19 cellular contexts compared by ENCODE assay signal in genomic region chr5:1788828-1789227, GRCh38. TPM values are rescaled to one million over a fixed set of nuclear protein-coding genes. Genes with fewer than 3 reads are reported as not detected.
A peak's percentile ranks its signal among the peaks of the same experiment; 100 is the strongest.
DNase-seq lines count a peak whose midpoint lies in the region; ATAC-seq and TF ChIP-seq lines count a peak whose summit lies in the region.
"Had no signal": no experiment of that assay in that cellular context is flagged by ENCODE, and none has a peak within 500 bp of the region (broad histone marks: within the 10 kb centered on the region; RNA-seq: fewer than 3 reads in every experiment).

No MANE protein-coding gene starts in this region.

- peak overlapping the region; percentile 19 for H3K27ac Mint-ChIP-seq in T-helper 17 cell
- H3K27ac Mint-ChIP-seq in CD8-positive, alpha-beta memory T cell: peak overlapping the region in 2 of 8 donors; percentile 11 to 86
- H3K27ac Mint-ChIP-seq: activated CD4-positive, alpha-beta T cell treated with anti-CD3 and anti-CD28 coated beads, Interleukin-2, amount 10 ng/mL, durations not matched to agents 7 days and 5 days; immature natural killer cell had no signal

- CTCF ChIA-PET in CD8-positive, alpha-beta memory T cell (lab: Charles Lee): no interaction called here

- H3K9me2 ChIP-seq in GM23248 (ENCODE audit: insufficient read depth): no peaks in the 10 kb centered on the region

- H3F3A ChIP-seq in GM23248 (ENCODE audit: insufficient read depth): peaks cover 46% of the 10 kb centered on the region

- in situ Hi-C loops in GM23248 (cut with MboI): no loop called here

- no peaks in the 10 kb centered on the region for H3K9me3 Mint-ChIP-seq in CD8-positive, alpha-beta memory T cell
- H3K9me3 Mint-ChIP-seq: activated naive CD4-positive, alpha-beta T cell treated with anti-CD3 and anti-CD28 coated beads, Interleukin-2, amount 50 U/mL, for 72 hours; immature natural killer cell had no signal

- H3K27ac ChIP-seq in GM23248: no peak overlapping the region
- H3K27ac ChIP-seq in CD8-positive, alpha-beta memory T cell (ENCODE audit: low read depth, low read length): no peak overlapping the region
- H3K27ac ChIP-seq: coronary artery, ovary, stomach had no signal

- H3K4me2 ChIP-seq in GM23248 (ENCODE audit: unreplicated experiment): no peak overlapping the region

- no peak overlapping the region for H2AFZ ChIP-seq in GM23248

- peaks cover 32% of the 10 kb centered on the region for H3K4me1 Mint-ChIP-seq in T-helper 17 cell
- H3K4me1 Mint-ChIP-seq in CD8-positive, alpha-beta memory T cell: peaks cover 29 to 63% (median 57%) of the 10 kb centered on the region in 3 donors

- H3K4me3 ChIP-seq in GM23248: no peak overlapping the region
- H3K4me3 ChIP-seq in CD8-positive, alpha-beta memory T cell (ENCODE audit: low read length): no peak overlapping the region
- H3K4me3 ChIP-seq in foreskin fibroblast (ENCODE audit: low read depth in 1 of 2, low read length in 2 of 2): no peak overlapping the region
- H3K4me3 ChIP-seq: coronary artery, heart left ventricle, ovary, stomach had no signal

- H3K36me3 Mint-ChIP-seq in T-helper 17 cell (ENCODE audit: low read depth): no peaks in the 10 kb centered on the region
- H3K36me3 Mint-ChIP-seq in CD8-positive, alpha-beta memory T cell: peaks cover 0 to 4% (median 4%) of the 10 kb centered on the region in 3 donors
- H3K36me3 Mint-ChIP-seq: activated naive CD4-positive, alpha-beta T cell treated with anti-CD3 and anti-CD28 coated beads, Interleukin-2, amount 50 U/mL, for 72 hours had no signal

- POLR2A ChIA-PET in CD8-positive, alpha-beta memory T cell (lab: Charles Lee): no interaction called here

- TF ChIP-seq CTCF in omental fat pad (IDR thresholded peaks at IDR 0.05) (no peak), foreskin fibroblast (IDR thresholded peaks at IDR 0.05; ENCODE audit: low read depth, low read length) (no peak)

- peaks cover 42% of the 10 kb centered on the region for H3K4me1 ChIP-seq in GM23248 (ENCODE audit: insufficient read depth)
- H3K4me1 ChIP-seq in CD8-positive, alpha-beta memory T cell (ENCODE audit: insufficient read depth, low read length): peaks cover 25% of the 10 kb centered on the region

- no peaks in the 10 kb centered on the region for H3K79me2 ChIP-seq in GM23248 (ENCODE audit: insufficient read depth)

- peaks cover 8% of the 10 kb centered on the region for H3K27me3 Mint-ChIP-seq in T-helper 17 cell
- H3K27me3 Mint-ChIP-seq in CD8-positive, alpha-beta memory T cell: peaks cover 4 to 7% of the 10 kb centered on the region in 2 donors
- H3K27me3 Mint-ChIP-seq: activated CD4-positive, alpha-beta T cell treated with anti-CD3 and anti-CD28 coated beads, Interleukin-2, amount 10 ng/mL, durations not matched to agents 7 days and 5 days had no signal

- peak; percentile 44 to 47 for DNase-seq in SHP77 (lab: John Stamatoyannopoulos, UW)
- DNase-seq in SHP77 treated with DMSO at 0.1 percent for 48 hours (lab: John Stamatoyannopoulos, UW): no peak
- peak; percentile 13 for DNase-seq in GM23248
- no peak for DNase-seq in T-helper 17 cell
- peak; percentile 6 for DNase-seq in omental fat pad (ENCODE audit: low spot score)
- DNase-seq in iPS-NIHi7 (ENCODE audit: extremely low spot score): no peak
- no peak for DNase-seq in CD8-positive, alpha-beta memory T cell
- no peak for DNase-seq in foreskin fibroblast
- DNase-seq: activated CD4-positive, alpha-beta T cell treated with anti-CD3 and anti-CD28 coated beads, Interleukin-2, amount 10 ng/mL, durations not matched to agents 7 days and 5 days; C1 segment of cervical spinal cord; heart left ventricle; immature natural killer cell; NCI-H2171 treated with DMSO at 0.1 percent for 48 hours; NCI-H774; stimulated activated CD4-positive, alpha-beta T cell treated with anti-CD3 and anti-CD28 coated beads, Interleukin-2, amount 100 ng/mL, for 24 hours; stomach had no signal

- no peaks in the 10 kb centered on the region for H3K36me3 ChIP-seq in GM23248 (ENCODE audit: low read depth)
- H3K36me3 ChIP-seq in CD8-positive, alpha-beta memory T cell (ENCODE audit: insufficient read depth, low read length): no peaks in the 10 kb centered on the region
- H3K36me3 ChIP-seq: heart left ventricle, ovary, stomach had no signal

- H4K20me1 ChIP-seq in GM23248 (ENCODE audit: insufficient read depth): no peaks in the 10 kb centered on the region

- 87 to 89% methylated on average over 15 of the region's 15 CpGs for WGBS in GM23248 (ENCODE audit: low coverage in 1 of 2, low lambda C conversion rate in 2 of 2, missing lambda C conversion rate in 2 of 2), 2 experiments

- H3K27me3 ChIP-seq in GM23248 (replicated peaks; ENCODE audit: insufficient read depth): no peaks in the 10 kb centered on the region
- H3K27me3 ChIP-seq in CD8-positive, alpha-beta memory T cell (ENCODE audit: insufficient read depth, low read length, poor library complexity, severe bottlenecking): no peaks in the 10 kb centered on the region
- H3K27me3 ChIP-seq: heart left ventricle, ovary had no signal

- no peak for ATAC-seq in T-helper 17 cell
- no peak for ATAC-seq in omental fat pad (ENCODE audit: low FRiP score)
- ATAC-seq: heart left ventricle had no signal

- H3K9me3 ChIP-seq in GM23248 (ENCODE audit: low read depth) (no peaks in the 10 kb centered on the region), T-helper 17 cell (ENCODE audit: control insufficient read depth, low read length, poor library complexity, severe bottlenecking) (no peaks in the 10 kb centered on the region)
- no peaks in the 10 kb centered on the region for H3K9me3 ChIP-seq in CD8-positive, alpha-beta memory T cell (ENCODE audit: low read length)
- H3K9me3 ChIP-seq: heart left ventricle, ovary, stomach had no signal

- H3K4me3 Mint-ChIP-seq in T-helper 17 cell: no peak overlapping the region
- no peak overlapping the region for H3K4me3 Mint-ChIP-seq in CD8-positive, alpha-beta memory T cell
- H3K4me3 Mint-ChIP-seq: activated CD4-positive, alpha-beta T cell treated with anti-CD3 and anti-CD28 coated beads, Interleukin-2, amount 10 ng/mL, durations not matched to agents 7 days and 5 days; immature natural killer cell had no signal

- no peak overlapping the region for H3K9ac ChIP-seq in GM23248

RNA-seq across cellular contexts. Expression of gene MRPL36, which starts 10.8 kb away (rescaled TPM):
- 30.9 and 33.9 TPM in 2 replicates for total RNA-seq in GM23248 (2014; rRNA removed; shearing (Covaris generic))
- polyA plus RNA-seq in GM23248 (2016; fragmentation: Nextera tagmentation; extraction: Ambion mirVana): 140 and 147 TPM in 2 replicates
- total RNA-seq in T-helper 17 cell (10 to 100 TPM; 12.3 to 17.7 TPM), omental fat pad (10 to 100 TPM; 16.1 to 57.5 (median 49.5) TPM)
- total RNA-seq in CD8-positive, alpha-beta memory T cell: 10 to 100 TPM; 95.4 to 97.3 TPM
- 80.1 TPM for polyA plus RNA-seq in CD8-positive, alpha-beta memory T cell

RNA-seq across cellular contexts. Expression of gene NDUFS6, which starts 12.4 kb away (rescaled TPM):
- total RNA-seq in GM23248 (2014; rRNA removed; shearing (Covaris generic)): 34.7 and 39.6 TPM in 2 replicates
- polyA plus RNA-seq in GM23248 (2016; fragmentation: Nextera tagmentation; extraction: Ambion mirVana): 103 and 106 TPM in 2 replicates
- 10 to 100 TPM; 15.2 to 24.7 TPM for total RNA-seq in T-helper 17 cell
- total RNA-seq in omental fat pad: 10 to 100 TPM; 34.3 to 81.2 (median 44.2) TPM
- total RNA-seq in CD8-positive, alpha-beta memory T cell: 10 to 100 TPM; 43.4 to 44.2 TPM
- 83.7 TPM for polyA plus RNA-seq in CD8-positive, alpha-beta memory T cell

Comparison
In these comparisons a context has a peak if more than half of its experiments do, and no peak if none do; other contexts are left out.
1. DNase-seq: peak in SHP77 (2 of 2), GM23248 (single experiment) and omental fat pad (single experiment); none in SHP77 treated with DMSO at 0.1 percent for 48 hours (single experiment), T-helper 17 cell (0 of 3), iPS-NIHi7 (single experiment), CD8-positive, alpha-beta memory T cell (0 of 5) and foreskin fibroblast (0 of 2).